Comparison of ENCODE assay signal across 1 cellular context in genomic region chr2:42116195-42117181, GRCh38.
TF ChIP-seq lines count a peak whose summit lies in the region.

No MANE protein-coding gene starts in this region.

TF ChIP-seq in HepG2, 621 proteins besides CTCF, POLR2A, EP300 and RAD21 (continued from another document and continues in another):
- TF ChIP-seq, protein P1, sequence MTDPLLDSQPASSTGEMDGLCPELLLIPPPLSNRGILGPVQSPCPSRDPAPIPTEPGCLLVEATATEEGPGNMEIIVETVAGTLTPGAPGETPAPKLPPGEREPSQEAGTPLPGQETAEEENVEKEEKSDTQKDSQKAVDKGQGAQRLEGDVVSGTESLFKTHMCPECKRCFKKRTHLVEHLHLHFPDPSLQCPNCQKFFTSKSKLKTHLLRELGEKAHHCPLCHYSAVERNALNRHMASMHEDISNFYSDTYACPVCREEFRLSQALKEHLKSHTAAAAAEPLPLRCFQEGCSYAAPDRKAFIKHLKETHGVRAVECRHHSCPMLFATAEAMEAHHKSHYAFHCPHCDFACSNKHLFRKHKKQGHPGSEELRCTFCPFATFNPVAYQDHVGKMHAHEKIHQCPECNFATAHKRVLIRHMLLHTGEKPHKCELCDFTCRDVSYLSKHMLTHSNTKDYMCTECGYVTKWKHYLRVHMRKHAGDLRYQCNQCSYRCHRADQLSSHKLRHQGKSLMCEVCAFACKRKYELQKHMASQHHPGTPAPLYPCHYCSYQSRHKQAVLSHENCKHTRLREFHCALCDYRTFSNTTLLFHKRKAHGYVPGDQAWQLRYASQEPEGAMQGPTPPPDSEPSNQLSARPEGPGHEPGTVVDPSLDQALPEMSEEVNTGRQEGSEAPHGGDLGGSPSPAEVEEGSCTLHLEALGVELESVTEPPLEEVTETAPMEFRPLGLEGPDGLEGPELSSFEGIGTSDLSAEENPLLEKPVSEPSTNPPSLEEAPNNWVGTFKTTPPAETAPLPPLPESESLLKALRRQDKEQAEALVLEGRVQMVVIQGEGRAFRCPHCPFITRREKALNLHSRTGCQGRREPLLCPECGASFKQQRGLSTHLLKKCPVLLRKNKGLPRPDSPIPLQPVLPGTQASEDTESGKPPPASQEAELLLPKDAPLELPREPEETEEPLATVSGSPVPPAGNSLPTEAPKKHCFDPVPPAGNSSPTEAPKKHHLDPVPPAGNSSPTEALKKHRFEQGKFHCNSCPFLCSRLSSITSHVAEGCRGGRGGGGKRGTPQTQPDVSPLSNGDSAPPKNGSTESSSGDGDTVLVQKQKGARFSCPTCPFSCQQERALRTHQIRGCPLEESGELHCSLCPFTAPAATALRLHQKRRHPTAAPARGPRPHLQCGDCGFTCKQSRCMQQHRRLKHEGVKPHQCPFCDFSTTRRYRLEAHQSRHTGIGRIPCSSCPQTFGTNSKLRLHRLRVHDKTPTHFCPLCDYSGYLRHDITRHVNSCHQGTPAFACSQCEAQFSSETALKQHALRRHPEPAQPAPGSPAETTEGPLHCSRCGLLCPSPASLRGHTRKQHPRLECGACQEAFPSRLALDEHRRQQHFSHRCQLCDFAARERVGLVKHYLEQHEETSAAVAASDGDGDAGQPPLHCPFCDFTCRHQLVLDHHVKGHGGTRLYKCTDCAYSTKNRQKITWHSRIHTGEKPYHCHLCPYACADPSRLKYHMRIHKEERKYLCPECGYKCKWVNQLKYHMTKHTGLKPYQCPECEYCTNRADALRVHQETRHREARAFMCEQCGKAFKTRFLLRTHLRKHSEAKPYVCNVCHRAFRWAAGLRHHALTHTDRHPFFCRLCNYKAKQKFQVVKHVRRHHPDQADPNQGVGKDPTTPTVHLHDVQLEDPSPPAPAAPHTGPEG (CRISPR knock-in tag; IDR thresholded peaks at IDR 0.05): no peak
- no peak for TF ChIP-seq IKZF4 (CRISPR knock-in tag; IDR thresholded peaks at IDR 0.05; ENCODE audit: borderline replicate concordance, low read depth, not compliant biosample characterization)
- no peak for TF ChIP-seq MEIS1 (CRISPR knock-in tag; IDR thresholded peaks at IDR 0.05; ENCODE audit: borderline replicate concordance)
- peak; percentile 92 for TF ChIP-seq HDAC2 (CRISPR knock-in tag; IDR thresholded peaks at IDR 0.05)
- no peak for TF ChIP-seq ZNF790 (CRISPR knock-in tag; IDR thresholded peaks at IDR 0.05; ENCODE audit: borderline replicate concordance)
- no peak for TF ChIP-seq HOXA9 (CRISPR knock-in tag; IDR thresholded peaks at IDR 0.05; ENCODE audit: borderline replicate concordance)
- no peak for TF ChIP-seq KAT2B (IDR thresholded peaks at IDR 0.05; ENCODE audit: borderline replicate concordance, low read depth, low read length)
- no peak for TF ChIP-seq POLR2G (IDR thresholded peaks at IDR 0.05; ENCODE audit: low read depth, low read length)
- TF ChIP-seq SOX6 (IDR thresholded peaks at IDR 0.05): no peak
- peak; percentile 97 for TF ChIP-seq SOX6 (CRISPR knock-in tag; IDR thresholded peaks at IDR 0.05)
- no peak for TF ChIP-seq DNMT3B (CRISPR knock-in tag; conservative IDR thresholded peaks at IDR 0.05)
- no peak for TF ChIP-seq RFX3 (CRISPR knock-in tag; IDR thresholded peaks at IDR 0.05)
- TF ChIP-seq MTA3 (CRISPR knock-in tag; IDR thresholded peaks at IDR 0.05): no peak
- no peak for TF ChIP-seq HHEX (CRISPR knock-in tag; IDR thresholded peaks at IDR 0.05)
- TF ChIP-seq STAT5B (CRISPR knock-in tag; IDR thresholded peaks at IDR 0.05): no peak
- no peak for TF ChIP-seq RAD51 (IDR thresholded peaks at IDR 0.05; ENCODE audit: borderline replicate concordance)
- no peak for TF ChIP-seq ZNF225 (CRISPR knock-in tag; IDR thresholded peaks at IDR 0.05)
- TF ChIP-seq ZNF205 (CRISPR knock-in tag; IDR thresholded peaks at IDR 0.05): peak; percentile 70; the same call in 1 of the 2 replicates
- peak; percentile 67; the same call in 1 of the 2 replicates for TF ChIP-seq ZKSCAN8 (CRISPR knock-in tag; IDR thresholded peaks at IDR 0.05; ENCODE audit: borderline replicate concordance)
- no peak for TF ChIP-seq ZBTB1 (CRISPR knock-in tag; IDR thresholded peaks at IDR 0.05; ENCODE audit: borderline replicate concordance)
- TF ChIP-seq, protein P2, sequence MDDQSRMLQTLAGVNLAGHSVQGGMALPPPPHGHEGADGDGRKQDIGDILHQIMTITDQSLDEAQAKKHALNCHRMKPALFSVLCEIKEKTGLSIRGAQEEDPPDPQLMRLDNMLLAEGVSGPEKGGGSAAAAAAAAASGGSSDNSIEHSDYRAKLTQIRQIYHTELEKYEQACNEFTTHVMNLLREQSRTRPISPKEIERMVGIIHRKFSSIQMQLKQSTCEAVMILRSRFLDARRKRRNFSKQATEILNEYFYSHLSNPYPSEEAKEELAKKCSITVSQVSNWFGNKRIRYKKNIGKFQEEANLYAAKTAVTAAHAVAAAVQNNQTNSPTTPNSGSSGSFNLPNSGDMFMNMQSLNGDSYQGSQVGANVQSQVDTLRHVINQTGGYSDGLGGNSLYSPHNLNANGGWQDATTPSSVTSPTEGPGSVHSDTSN (CRISPR knock-in tag; IDR thresholded peaks at IDR 0.05; ENCODE audit: borderline replicate concordance): no peak
- TF ChIP-seq, protein P3, sequence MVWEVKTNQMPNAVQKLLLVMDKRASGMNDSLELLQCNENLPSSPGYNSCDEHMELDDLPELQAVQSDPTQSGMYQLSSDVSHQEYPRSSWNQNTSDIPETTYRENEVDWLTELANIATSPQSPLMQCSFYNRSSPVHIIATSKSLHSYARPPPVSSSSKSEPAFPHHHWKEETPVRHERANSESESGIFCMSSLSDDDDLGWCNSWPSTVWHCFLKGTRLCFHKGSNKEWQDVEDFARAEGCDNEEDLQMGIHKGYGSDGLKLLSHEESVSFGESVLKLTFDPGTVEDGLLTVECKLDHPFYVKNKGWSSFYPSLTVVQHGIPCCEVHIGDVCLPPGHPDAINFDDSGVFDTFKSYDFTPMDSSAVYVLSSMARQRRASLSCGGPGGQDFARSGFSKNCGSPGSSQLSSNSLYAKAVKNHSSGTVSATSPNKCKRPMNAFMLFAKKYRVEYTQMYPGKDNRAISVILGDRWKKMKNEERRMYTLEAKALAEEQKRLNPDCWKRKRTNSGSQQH (CRISPR knock-in tag; IDR thresholded peaks at IDR 0.05; ENCODE audit: low read depth): no peak
- peak; percentile 43; the same call in 1 of the 2 replicates for TF ChIP-seq NKX3-1 (CRISPR knock-in tag; IDR thresholded peaks at IDR 0.05)
- TF ChIP-seq, protein P4, sequence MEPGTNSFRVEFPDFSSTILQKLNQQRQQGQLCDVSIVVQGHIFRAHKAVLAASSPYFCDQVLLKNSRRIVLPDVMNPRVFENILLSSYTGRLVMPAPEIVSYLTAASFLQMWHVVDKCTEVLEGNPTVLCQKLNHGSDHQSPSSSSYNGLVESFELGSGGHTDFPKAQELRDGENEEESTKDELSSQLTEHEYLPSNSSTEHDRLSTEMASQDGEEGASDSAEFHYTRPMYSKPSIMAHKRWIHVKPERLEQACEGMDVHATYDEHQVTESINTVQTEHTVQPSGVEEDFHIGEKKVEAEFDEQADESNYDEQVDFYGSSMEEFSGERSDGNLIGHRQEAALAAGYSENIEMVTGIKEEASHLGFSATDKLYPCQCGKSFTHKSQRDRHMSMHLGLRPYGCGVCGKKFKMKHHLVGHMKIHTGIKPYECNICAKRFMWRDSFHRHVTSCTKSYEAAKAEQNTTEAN (CRISPR knock-in tag; conservative IDR thresholded peaks at IDR 0.05): peak; percentile 82; the same call in 1 of the 2 replicates
- no peak for TF ChIP-seq MXD4 (CRISPR knock-in tag; IDR thresholded peaks at IDR 0.05)
- no peak for TF ChIP-seq ZBTB40 (IDR thresholded peaks at IDR 0.05)
- no peak for TF ChIP-seq ZBTB40 (CRISPR knock-in tag; IDR thresholded peaks at IDR 0.05)
- peak; percentile 62; the same call in 1 of the 2 replicates for TF ChIP-seq HNF1B (CRISPR knock-in tag; IDR thresholded peaks at IDR 0.05)
- TF ChIP-seq, protein P5, sequence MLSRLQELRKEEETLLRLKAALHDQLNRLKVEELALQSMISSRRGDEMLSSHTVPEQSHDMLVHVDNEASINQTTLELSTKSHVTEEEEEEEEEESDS (CRISPR knock-in tag; IDR thresholded peaks at IDR 0.05; ENCODE audit: borderline replicate concordance): 0 out of 2 replicates have a peak, but pooled peaks have one; percentile 30
- no peak for TF ChIP-seq ZNF776 (CRISPR knock-in tag; IDR thresholded peaks at IDR 0.05)
- peak; percentile 44; the same call in 1 of the 2 replicates for TF ChIP-seq ZKSCAN5 (CRISPR knock-in tag; IDR thresholded peaks at IDR 0.05)
- TF ChIP-seq RBFOX2 (IDR thresholded peaks at IDR 0.05; ENCODE audit: low read depth, low read length): no peak; the same call in none of the 2 replicates
- peak; percentile 92 for TF ChIP-seq TEAD3 (CRISPR knock-in tag; optimal IDR thresholded peaks at IDR 0.05; ENCODE audit: borderline replicate concordance)
- no peak for TF ChIP-seq BHLHE40 (IDR thresholded peaks at IDR 0.05; ENCODE audit: low read length)
- TF ChIP-seq HOXA3 (CRISPR knock-in tag; IDR thresholded peaks at IDR 0.05): peak; percentile 70
- no peak for TF ChIP-seq TCF12 (IDR thresholded peaks at IDR 0.05)
- TF ChIP-seq TCF12 (CRISPR knock-in tag; IDR thresholded peaks at IDR 0.05): peak; percentile 97
- peak; percentile 83 for TF ChIP-seq TCF7L2 (IDR thresholded peaks at IDR 0.05; ENCODE audit: low read depth, low read length)
- no peak for TF ChIP-seq CHD2 (IDR thresholded peaks at IDR 0.05; ENCODE audit: low read depth, low read length)
- no peak for TF ChIP-seq ZNF841 (CRISPR knock-in tag; IDR thresholded peaks at IDR 0.05; ENCODE audit: borderline replicate concordance)
- TF ChIP-seq ZSCAN31 (CRISPR knock-in tag; IDR thresholded peaks at IDR 0.05; ENCODE audit: low read depth): peak; percentile 30; the same call in 1 of the 2 replicates
- TF ChIP-seq ZNF557 (CRISPR knock-in tag; IDR thresholded peaks at IDR 0.05): 0 out of 2 replicates have a peak, but pooled peaks have one; percentile 73
- no peak for TF ChIP-seq ZC3H4 (CRISPR knock-in tag; IDR thresholded peaks at IDR 0.05; ENCODE audit: borderline replicate concordance)
- TF ChIP-seq ZNF44 (CRISPR knock-in tag; IDR thresholded peaks at IDR 0.05): no peak
- TF ChIP-seq NFYB (CRISPR knock-in tag; IDR thresholded peaks at IDR 0.05): no peak
- no peak for TF ChIP-seq SAFB2 (CRISPR knock-in tag; IDR thresholded peaks at IDR 0.05; ENCODE audit: borderline replicate concordance, low read depth)
